Comparison of ENCODE assay signal across 9 cellular contexts in genomic region chr19:55081773-55082022, GRCh38. TPM values are rescaled to one million over a fixed set of nuclear protein-coding genes. Genes with fewer than 3 reads are reported as not detected.
DNase-seq lines count a peak whose midpoint lies in the region; ATAC-seq lines count a peak whose summit lies in the region.
"Had no signal": no experiment of that assay in that cellular context is flagged by ENCODE, and none has a peak within 500 bp of the region (broad histone marks: within the 10 kb centered on the region; RNA-seq: fewer than 3 reads in every experiment).

No MANE protein-coding gene starts in this region.

- H3K36me3 Mint-ChIP-seq in activated CD4-positive, alpha-beta T cell treated with anti-CD3 and anti-CD28 coated beads, Interleukin-2, amount 10 ng/mL, durations not matched to agents 24 days and 14 days (ENCODE audit: low read depth): peaks cover 3% of the 10 kb centered on the region
- H3K36me3 Mint-ChIP-seq in activated CD4-positive, alpha-beta memory T cell treated with anti-CD3 and anti-CD28 coated beads for 36 hours: peaks cover 2% of the 10 kb centered on the region
- no peaks in the 10 kb centered on the region for H3K36me3 Mint-ChIP-seq in stimulated activated memory B cell treated with anti-CD40 and anti-IgM and Interleukin-4, amounts not matched to agents 10 μg/mL and 1 μg/mL and 100 μg/mL, for 72 hours

- peak overlapping the region; percentile 85 for H3K4me3 Mint-ChIP-seq in activated CD4-positive, alpha-beta T cell treated with anti-CD3 and anti-CD28 coated beads, Interleukin-2, amount 10 ng/mL, durations not matched to agents 24 days and 14 days
- H3K4me3 Mint-ChIP-seq in activated CD4-positive, alpha-beta memory T cell treated with anti-CD3 and anti-CD28 coated beads for 36 hours: peak overlapping the region; percentile 72
- peak overlapping the region; percentile 78 for H3K4me3 Mint-ChIP-seq in stimulated activated memory B cell treated with anti-CD40 and anti-IgM and Interleukin-4, amounts not matched to agents 10 μg/mL and 1 μg/mL and 100 μg/mL, for 72 hours

- no peak for DNase-seq in activated CD4-positive, alpha-beta T cell treated with anti-CD3 and anti-CD28 coated beads, Interleukin-2, amount 10 ng/mL, durations not matched to agents 24 days and 14 days
- no peak for DNase-seq in activated CD4-positive, alpha-beta T cell treated with anti-CD3 and anti-CD28 coated beads, Interleukin-2, amount 50 U/mL, for 4 hours
- no peak for DNase-seq in activated CD4-positive, alpha-beta memory T cell treated with anti-CD3 and anti-CD28 coated beads for 36 hours
- no peak for DNase-seq in activated gamma-delta T cell (lab: John Stamatoyannopoulos, UW)
- DNase-seq in NCI-H524 (lab: John Stamatoyannopoulos, UW): no peak
- DNase-seq: NCI-H226 had no signal

- H3K27ac Mint-ChIP-seq in activated CD4-positive, alpha-beta T cell treated with anti-CD3 and anti-CD28 coated beads, Interleukin-2, amount 10 ng/mL, durations not matched to agents 24 days and 14 days: no peak overlapping the region
- H3K27ac Mint-ChIP-seq in activated CD4-positive, alpha-beta memory T cell treated with anti-CD3 and anti-CD28 coated beads for 36 hours: no peak overlapping the region
- no peak overlapping the region for H3K27ac Mint-ChIP-seq in stimulated activated memory B cell treated with anti-CD40 and anti-IgM and Interleukin-4, amounts not matched to agents 10 μg/mL and 1 μg/mL and 100 μg/mL, for 72 hours

- H3K4me1 Mint-ChIP-seq in activated CD4-positive, alpha-beta T cell treated with anti-CD3 and anti-CD28 coated beads, Interleukin-2, amount 10 ng/mL, durations not matched to agents 24 days and 14 days: peaks cover 17% of the 10 kb centered on the region
- peaks cover 23% of the 10 kb centered on the region for H3K4me1 Mint-ChIP-seq in activated CD4-positive, alpha-beta memory T cell treated with anti-CD3 and anti-CD28 coated beads for 36 hours (ENCODE audit: low read depth)
- H3K4me1 Mint-ChIP-seq in stimulated activated memory B cell treated with anti-CD40 and anti-IgM and Interleukin-4, amounts not matched to agents 10 μg/mL and 1 μg/mL and 100 μg/mL, for 72 hours: peaks cover 32% of the 10 kb centered on the region

- no peak for ATAC-seq in stimulated activated memory B cell treated with anti-CD40 and anti-IgM and Interleukin-4, amounts not matched to agents 10 μg/mL and 1 μg/mL and 100 μg/mL, for 72 hours
- no peak for ATAC-seq in GM21576 (IDR thresholded peaks at IDR 0.05; ENCODE audit: unreplicated experiment)

- intact Hi-C loops in activated CD4-positive, alpha-beta T cell treated with anti-CD3 and anti-CD28 coated beads, Interleukin-2, amount 10 ng/mL, durations not matched to agents 24 days and 14 days (cut with micrococcal nuclease): loop anchor here (1.0 to 5.0 kb wide), 3 partner anchors 18 to 81 kb away; partner anchors contain the start of genes PPP1R12C and RDH13
- intact Hi-C loops in activated CD4-positive, alpha-beta memory T cell treated with anti-CD3 and anti-CD28 coated beads for 36 hours (cut with micrococcal nuclease): loop anchor here (1.0 to 2.0 kb wide), 2 partner anchors 18 to 35 kb away; partner anchors contain the start of genes PPP1R12C and RDH13

- CTCF ChIA-PET in activated CD4-positive, alpha-beta memory T cell treated with anti-CD3 and anti-CD28 coated beads for 36 hours (lab: Charles Lee): no interaction called here

- H3K27me3 Mint-ChIP-seq in activated CD4-positive, alpha-beta T cell treated with anti-CD3 and anti-CD28 coated beads, Interleukin-2, amount 10 ng/mL, durations not matched to agents 24 days and 14 days: peaks cover 34% of the 10 kb centered on the region
- peaks cover 55% of the 10 kb centered on the region for H3K27me3 Mint-ChIP-seq in activated CD4-positive, alpha-beta memory T cell treated with anti-CD3 and anti-CD28 coated beads for 36 hours
- peaks cover 83% of the 10 kb centered on the region for H3K27me3 Mint-ChIP-seq in stimulated activated memory B cell treated with anti-CD40 and anti-IgM and Interleukin-4, amounts not matched to agents 10 μg/mL and 1 μg/mL and 100 μg/mL, for 72 hours

- H3K9me3 Mint-ChIP-seq in activated CD4-positive, alpha-beta T cell treated with anti-CD3 and anti-CD28 coated beads, Interleukin-2, amount 10 ng/mL, durations not matched to agents 24 days and 14 days: no peaks in the 10 kb centered on the region
- H3K9me3 Mint-ChIP-seq in activated CD4-positive, alpha-beta memory T cell treated with anti-CD3 and anti-CD28 coated beads for 36 hours: no peaks in the 10 kb centered on the region
- peaks cover 9% of the 10 kb centered on the region for H3K9me3 Mint-ChIP-seq in stimulated activated memory B cell treated with anti-CD40 and anti-IgM and Interleukin-4, amounts not matched to agents 10 μg/mL and 1 μg/mL and 100 μg/mL, for 72 hours

- POLR2A ChIA-PET in activated CD4-positive, alpha-beta memory T cell treated with anti-CD3 and anti-CD28 coated beads for 36 hours (lab: Charles Lee): no interaction called here

- peak overlapping the region; percentile 6 for H3K4me3 ChIP-seq in iPS-11a (ENCODE audit: low read depth, low read length)

RNA-seq across cellular contexts. Expression of gene EPS8L1, which starts 6.0 kb away (rescaled TPM):
- total RNA-seq in activated CD4-positive, alpha-beta T cell treated with anti-CD3 and anti-CD28 coated beads, Interleukin-2, amount 10 ng/mL, durations not matched to agents 24 days and 14 days: 3.7 and 3.9 TPM in 2 replicates
- total RNA-seq in activated CD4-positive, alpha-beta memory T cell treated with anti-CD3 and anti-CD28 coated beads for 36 hours: 1 to 10 TPM; 2.2 to 2.7 TPM

RNA-seq across cellular contexts. Expression of gene RDH13, which starts 18.8 kb away (rescaled TPM):
- total RNA-seq in activated CD4-positive, alpha-beta T cell treated with anti-CD3 and anti-CD28 coated beads, Interleukin-2, amount 10 ng/mL, durations not matched to agents 24 days and 14 days: 21.7 and 23.2 TPM in 2 replicates
- 10 to 100 TPM; 11.0 to 12.8 TPM for total RNA-seq in activated CD4-positive, alpha-beta memory T cell treated with anti-CD3 and anti-CD28 coated beads for 36 hours

RNA-seq across cellular contexts. Expression of gene PPP1R12C, which starts 35.7 kb away (rescaled TPM):
- total RNA-seq in activated CD4-positive, alpha-beta T cell treated with anti-CD3 and anti-CD28 coated beads, Interleukin-2, amount 10 ng/mL, durations not matched to agents 24 days and 14 days: 103 and 104 TPM in 2 replicates
- 10 to 100 TPM; 62.7 to 73.2 TPM for total RNA-seq in activated CD4-positive, alpha-beta memory T cell treated with anti-CD3 and anti-CD28 coated beads for 36 hours

RNA-seq across cellular contexts. Expression of gene GP6, which starts 43.6 kb away (rescaled TPM):
- total RNA-seq in activated CD4-positive, alpha-beta T cell treated with anti-CD3 and anti-CD28 coated beads, Interleukin-2, amount 10 ng/mL, durations not matched to agents 24 days and 14 days: 0.17 and 0.42 TPM in 2 replicates
- total RNA-seq in activated CD4-positive, alpha-beta memory T cell treated with anti-CD3 and anti-CD28 coated beads for 36 hours: not detected
